In genomic region chr12:13887774-13888388, GRCh38 we compare ENCODE assay signal across 20 cellular contexts.
"Had no signal": no experiment of that assay in that cellular context is flagged by ENCODE, and none has a peak within 500 bp of the region (broad histone marks: within the 10 kb centered on the region; RNA-seq: fewer than 3 reads in every experiment).

No MANE protein-coding gene starts in this region.

- FAIRE-seq: bronchial epithelial cell had no signal

- H3K4me3 ChIP-seq: esophagus squamous epithelium, gastrocnemius medialis, lung had no signal

- DNase-seq: activated B cell treated with CpG ODN at 0.5 μM for 24 hours; activated CD4-positive, alpha-beta memory T cell treated with anti-CD3 and anti-CD28 coated beads for 36 hours; activated CD4-positive, alpha-beta T cell treated with anti-CD3 and anti-CD28 coated beads for 36 hours; activated naive CD4-positive, alpha-beta T cell treated with Interleukin-2 at 50 U/mL for 16 hours; activated naive CD8-positive, alpha-beta T cell treated with anti-CD3 and anti-CD28 coated beads for 36 hours; activated T-cell treated with anti-CD3 and anti-CD28 coated beads, Interleukin-2, amount 50 U/mL, for 48 hours; cerebellar nuclear complex; cortex of kidney; endodermal cell; esophagus squamous epithelium; gastrocnemius medialis; hypothalamus; naive thymus-derived CD8-positive, alpha-beta T cell; retina; stimulated activated CD4-positive, alpha-beta T cell treated with anti-CD3 and anti-CD28 coated beads, Interleukin-4, amount 100 ng/mL, for 24 hours; stimulated activated naive CD8-positive, alpha-beta T cell treated with anti-CD3 and anti-CD28 coated beads, Interleukin-15, Interleukin-2, amounts not matched to agents 100 U/mL and 50 U/mL, for 24 hours had no signal

- H3K36me3 Mint-ChIP-seq: activated CD4-positive, alpha-beta memory T cell treated with anti-CD3 and anti-CD28 coated beads for 36 hours; activated naive CD8-positive, alpha-beta T cell treated with anti-CD3 and anti-CD28 coated beads for 36 hours; naive thymus-derived CD8-positive, alpha-beta T cell had no signal

- H3K27me3 ChIP-seq: gastrocnemius medialis had no signal

- H3K27ac ChIP-seq: esophagus squamous epithelium, gastrocnemius medialis had no signal

- H3K4me3 Mint-ChIP-seq: activated B cell treated with CpG ODN at 0.5 μM for 24 hours; activated CD4-positive, alpha-beta memory T cell treated with anti-CD3 and anti-CD28 coated beads for 36 hours; activated CD4-positive, alpha-beta T cell treated with anti-CD3 and anti-CD28 coated beads for 36 hours; activated naive CD8-positive, alpha-beta T cell treated with anti-CD3 and anti-CD28 coated beads for 36 hours; endodermal cell; naive thymus-derived CD8-positive, alpha-beta T cell; T-helper 1 cell treated with Interleukin-12 subunit alpha and Interleukin-12 subunit beta and Interleukin-4 antibody, amounts not matched to agents 30 μg/mL and 1 μg/mL, for 36 hours had no signal

- H3K9me3 ChIP-seq: esophagus squamous epithelium, gastrocnemius medialis had no signal

- H3K4me1 ChIP-seq: esophagus squamous epithelium, gastrocnemius medialis had no signal

- H3K36me3 ChIP-seq: esophagus squamous epithelium, gastrocnemius medialis had no signal

- H3K4me1 Mint-ChIP-seq: activated B cell treated with CpG ODN at 0.5 μM for 24 hours; activated CD4-positive, alpha-beta T cell treated with anti-CD3 and anti-CD28 coated beads for 36 hours; activated naive CD8-positive, alpha-beta T cell treated with anti-CD3 and anti-CD28 coated beads for 36 hours; naive thymus-derived CD8-positive, alpha-beta T cell had no signal

- H3K9me3 Mint-ChIP-seq: activated CD4-positive, alpha-beta memory T cell treated with anti-CD3 and anti-CD28 coated beads for 36 hours; activated naive CD8-positive, alpha-beta T cell treated with anti-CD3 and anti-CD28 coated beads for 36 hours; endodermal cell; T-helper 1 cell treated with Interleukin-12 subunit alpha and Interleukin-12 subunit beta and Interleukin-4 antibody, amounts not matched to agents 30 μg/mL and 1 μg/mL, for 36 hours had no signal

- ATAC-seq: activated CD4-positive, alpha-beta T cell treated with anti-CD3 and anti-CD28 coated beads for 36 hours; gastrocnemius medialis; naive thymus-derived CD8-positive, alpha-beta T cell; stimulated activated naive CD8-positive, alpha-beta T cell treated with anti-CD3 and anti-CD28 coated beads, Interleukin-15, Interleukin-2, amounts not matched to agents 100 U/mL and 50 U/mL, for 24 hours had no signal

- H3K27ac Mint-ChIP-seq: activated B cell treated with CpG ODN at 0.5 μM for 24 hours; activated CD4-positive, alpha-beta memory T cell treated with anti-CD3 and anti-CD28 coated beads for 36 hours; activated CD4-positive, alpha-beta T cell treated with anti-CD3 and anti-CD28 coated beads for 36 hours; activated naive CD8-positive, alpha-beta T cell treated with anti-CD3 and anti-CD28 coated beads for 36 hours; endodermal cell; naive thymus-derived CD8-positive, alpha-beta T cell; progenitor cell of endocrine pancreas; T-helper 1 cell treated with Interleukin-12 subunit alpha and Interleukin-12 subunit beta and Interleukin-4 antibody, amounts not matched to agents 30 μg/mL and 1 μg/mL, for 36 hours had no signal
